ENCODE assay signal across 8 cellular contexts in the genomic region with DNA sequence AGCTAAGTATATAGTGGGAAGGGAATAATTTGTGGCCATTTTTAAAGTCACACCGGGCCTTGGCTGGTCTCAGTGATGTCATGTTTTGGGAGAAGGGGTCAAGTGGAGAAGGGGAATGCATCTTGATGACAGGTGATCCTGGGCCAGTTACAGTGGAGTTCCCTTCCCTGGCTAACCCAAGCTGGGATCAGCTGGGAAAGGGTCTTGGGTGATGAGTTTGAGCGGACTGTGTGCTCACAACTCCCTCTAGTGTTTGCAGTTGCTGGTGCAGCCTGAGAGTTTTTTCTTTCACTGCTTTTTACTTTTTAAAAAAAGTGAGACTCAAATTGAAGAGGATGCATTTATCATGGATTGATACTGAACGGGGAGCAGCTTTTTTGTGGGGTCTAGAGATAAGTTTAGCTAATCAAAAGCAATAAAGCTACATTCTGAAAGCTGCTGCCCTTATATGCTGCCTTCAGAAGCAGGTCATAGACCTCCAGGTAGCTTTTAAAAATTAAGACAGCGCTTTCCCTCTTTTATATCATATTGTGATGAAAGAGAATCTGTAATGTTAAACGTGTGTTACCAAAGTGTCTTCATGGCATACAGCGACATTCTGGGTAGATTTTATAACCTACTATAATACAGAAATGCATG.
DNase-seq lines count a peak whose midpoint lies in the region; ATAC-seq, FAIRE-seq and TF ChIP-seq lines count a peak whose summit lies in the region.

No MANE protein-coding gene starts in this region.

- H3K27me3 ChIP-seq in AG04450 (ENCODE audit: control insufficient read depth, insufficient read depth, low read length) (no peaks in the 10 kb centered on the region), astrocyte (ENCODE audit: insufficient read depth, low read length) (no peaks in the 10 kb centered on the region), upper lobe of left lung (no peaks in the 10 kb centered on the region)

- TF ChIP-seq CTCF in AG04450 (IDR thresholded peaks at IDR 0.05; ENCODE audit: low read depth, low read length) (peak; percentile 90), astrocyte (IDR thresholded peaks at IDR 0.05; ENCODE audit: insufficient read depth, low read depth, low read length) (peak; percentile 91), upper lobe of left lung (IDR thresholded peaks at IDR 0.05) (peak; percentile 39 to 77 (median 68))

- no peaks in the 10 kb centered on the region for H3K79me2 ChIP-seq in astrocyte (ENCODE audit: insufficient read depth, low read length)

- no peak overlapping the region for H3K9ac ChIP-seq in astrocyte (ENCODE audit: low read length)

- POLR2A ChIA-PET in AG04450 (lab: Yijun Ruan, JAX) = interaction anchor here (0.7 to 1.2 kb wide), 3 partner anchors 16 to 116 kb away, joined by 4 to 8 read pairs (median 7); no protein-coding TSS in a partner anchor

- no peak overlapping the region for H3K4me2 ChIP-seq in astrocyte (ENCODE audit: low read length)

- peak; percentile 64 for FAIRE-seq in astrocyte (lab: Jason Lieb, UNC)

- H3K4me1 Mint-ChIP-seq in astrocyte (ENCODE audit: low read depth, unreplicated experiment) = peaks cover 37% of the 10 kb centered on the region

- intact Hi-C loops in posterior vena cava (cut with DNase I) = loop anchor here (5.0 to 10.0 kb wide), 2 partner anchors 246 to 248 kb away; no protein-coding TSS in a partner anchor

- peak overlapping the region; percentile 6 for H3K27ac Mint-ChIP-seq in astrocyte (ENCODE audit: unreplicated experiment)

- peaks cover 35% of the 10 kb centered on the region for H3K4me1 ChIP-seq in astrocyte (ENCODE audit: insufficient read depth, low read length)
- H3K4me1 ChIP-seq in upper lobe of left lung = peaks cover 0 to 8% (median 0%) of the 10 kb centered on the region in 4 donors

- H3K36me3 Mint-ChIP-seq in astrocyte (ENCODE audit: low read depth, unreplicated experiment) = peaks cover 6% of the 10 kb centered on the region

- H3K36me3 ChIP-seq in astrocyte (ENCODE audit: insufficient read depth, low read length) = no peaks in the 10 kb centered on the region
- peaks cover 0 to under 1% (median 0%) of the 10 kb centered on the region in 4 donors for H3K36me3 ChIP-seq in upper lobe of left lung

- TF ChIP-seq EP300 in upper lobe of left lung (IDR thresholded peaks at IDR 0.05) = no peak

- ATAC-seq in upper lobe of left lung (ENCODE audit: low FRiP score in 2 of 2) = peak; percentile 27 to 74
- ATAC-seq in HG03439 (IDR thresholded peaks at IDR 0.05; ENCODE audit: unreplicated experiment) = no peak

- H3K9me3 ChIP-seq in AG04450 (ENCODE audit: control insufficient read depth, insufficient read depth, low read length) = no peaks in the 10 kb centered on the region
- no peaks in the 10 kb centered on the region for H3K9me3 ChIP-seq in astrocyte (ENCODE audit: insufficient read depth, low read depth, low read length)
- H3K9me3 ChIP-seq in upper lobe of left lung = no peaks in the 10 kb centered on the region

- H3K4me3 ChIP-seq in AG04450 (ENCODE audit: low read depth, low read length) (no peak overlapping the region), astrocyte (ENCODE audit: insufficient read depth, low read depth, low read length) (no peak overlapping the region), upper lobe of left lung (no peak overlapping the region)

- H3K27me3 Mint-ChIP-seq in astrocyte (ENCODE audit: low read depth, unreplicated experiment) = no peaks in the 10 kb centered on the region

- no peaks in the 10 kb centered on the region for H3K9me3 Mint-ChIP-seq in astrocyte (ENCODE audit: unreplicated experiment)

- DNase-seq in AG04450 (ENCODE audit: low read depth, low spot score) = no peak
- peak; percentile 70 for DNase-seq in ELF-1 (ENCODE audit: low read depth, low spot score)
- DNase-seq in Kasumi-1 (lab: John Stamatoyannopoulos, UW) = peak; percentile 37 to 51
- DNase-seq in astrocyte (ENCODE audit: low read depth) = no peak
- peak; percentile 36 for DNase-seq in iris pigment epithelial cell (ENCODE audit: low read depth)
- no peak for DNase-seq in upper lobe of left lung
- DNase-seq in posterior vena cava (ENCODE audit: low spot score) = no peak

- WGBS in upper lobe of left lung, 2 donors = 52 to 53% methylated on average over 6 of the region's 6 CpGs

- H4K20me1 ChIP-seq in astrocyte (ENCODE audit: insufficient read depth, low read length) = no peaks in the 10 kb centered on the region

- TF ChIP-seq POLR2A in upper lobe of left lung (IDR thresholded peaks at IDR 0.05) = no peak

- CTCF ChIA-PET in AG04450 (lab: Charles Lee) = interaction anchor here (0.5 to 4.6 kb wide), 60 partner anchors 9 to 1247 kb away, joined by 3 to 54 read pairs (median 4); no protein-coding TSS in a partner anchor

- no peak overlapping the region for H3K27ac ChIP-seq in AG04450 (ENCODE audit: low read depth, low read length)
- no peak overlapping the region for H3K27ac ChIP-seq in astrocyte (ENCODE audit: low read depth, low read length)
- no peak overlapping the region for H3K27ac ChIP-seq in upper lobe of left lung

- H2AFZ ChIP-seq in astrocyte (ENCODE audit: low read depth, low read length) = no peak overlapping the region

- no peak overlapping the region for H3K4me3 Mint-ChIP-seq in astrocyte (ENCODE audit: unreplicated experiment)

Comparison
In these comparisons a context has a peak if more than half of its experiments do, and no peak if none do; other contexts are left out.
1. DNase-seq: peak in ELF-1 (single experiment), Kasumi-1 (2 of 2) and iris pigment epithelial cell (single experiment); none in AG04450 (single experiment), astrocyte (single experiment), upper lobe of left lung (0 of 2) and posterior vena cava (single experiment).
2. Peak in every context shown above with its lines, with median percentiles within 50 percentile points of each other: CTCF ChIP-seq.